11 cellular contexts compared by ENCODE assay signal in the genomic region with DNA sequence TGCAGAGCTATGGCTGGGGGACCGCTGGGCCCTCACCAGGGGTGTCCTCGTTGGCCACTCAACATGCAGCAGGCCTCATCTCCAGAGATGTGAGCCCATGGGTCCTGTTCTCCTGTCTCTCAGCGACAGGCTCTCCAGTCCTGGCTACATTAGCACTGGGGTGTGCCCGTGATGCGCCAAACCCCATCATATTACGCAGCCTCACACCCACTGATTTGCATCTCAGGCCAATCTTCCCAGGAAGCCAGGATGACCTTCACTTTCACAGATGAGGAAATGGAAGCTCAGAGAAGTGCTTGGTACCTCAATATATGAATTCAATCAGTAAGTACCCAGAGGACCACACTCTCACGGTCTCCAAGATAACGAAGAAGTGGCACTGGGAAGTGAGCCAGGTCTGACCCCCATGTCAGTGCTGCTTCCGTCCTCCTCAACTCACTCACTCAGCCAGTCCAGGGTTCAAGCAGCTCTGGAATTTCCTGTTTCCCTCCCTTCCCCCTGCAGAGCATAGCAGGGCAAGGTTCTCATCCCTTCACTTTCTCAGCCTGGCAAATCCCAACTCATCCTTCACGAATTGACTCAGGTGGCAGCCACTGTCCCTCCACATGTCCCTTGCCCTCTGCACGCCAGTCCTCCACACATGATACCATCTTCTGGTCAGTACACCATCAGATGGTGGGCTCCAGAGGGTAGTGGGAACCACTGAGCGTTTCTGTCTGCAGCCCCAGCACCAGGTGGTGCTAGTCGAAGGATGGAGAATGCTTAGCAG. TPM values are rescaled to one million over a fixed set of nuclear protein-coding genes. Genes with fewer than 3 reads are reported as not detected.
DNase-seq lines count a peak whose midpoint lies in the region; ATAC-seq, FAIRE-seq and TF ChIP-seq lines count a peak whose summit lies in the region.
"Had no signal": no experiment of that assay in that cellular context is flagged by ENCODE, and none has a peak within 500 bp of the region (broad histone marks: within the 10 kb centered on the region; RNA-seq: fewer than 3 reads in every experiment).

No MANE protein-coding gene starts in this region.

- DNase-seq in A673 (ENCODE audit: low spot score) (peak; percentile 34), HTR-8/SVneo (ENCODE audit: insufficient read length, low spot score) (peak; percentile 41), mammary epithelial cell (no peak), NCI-H748 treated with DMSO at 0.1 percent for 48 hours (lab: John Stamatoyannopoulos, UW) (no peak), left ventricle myocardium superior (no peak), activated T-cell treated with anti-CD3 and anti-CD28 coated beads for 4 hours (no peak)
- DNase-seq: activated CD4-positive, CD25-positive, alpha-beta regulatory T cell; COR-L47 had no signal

- POLR2A ChIA-PET in A673 (lab: Charles Lee; ENCODE audit: low non-redundant PET): interaction anchor here (0.5 kb wide), 1 partner anchor 34 kb away, joined by 3 read pairs; no protein-coding TSS in a partner anchor

- H3K36me3 ChIP-seq in A673 (ENCODE audit: insufficient read depth, low read length, poor library complexity, severe bottlenecking) (peaks cover 54% of the 10 kb centered on the region), mammary epithelial cell (ENCODE audit: insufficient read depth, low read length) (peaks cover 11% of the 10 kb centered on the region), mesodermal cell (ENCODE audit: control insufficient read depth, insufficient read depth, low read length) (peaks cover 77% of the 10 kb centered on the region)

- ATAC-seq in left ventricle myocardium superior (no peak), GM19397 (IDR thresholded peaks at IDR 0.05; ENCODE audit: unreplicated experiment) (no peak)
- ATAC-seq: K562 had no signal

- in situ Hi-C loops in mammary epithelial cell (cut with MboI; ENCODE audit: low sequenced_read_pairs in 2 of 2): no loop called here

- 81% methylated on average over 11 of the region's 13 CpGs for WGBS in mammary epithelial cell (ENCODE audit: low coverage, missing lambda C conversion rate)
- 85 to 89% methylated on average over 12 of the region's 13 CpGs for WGBS in mesodermal cell (ENCODE audit: insufficient coverage in 2 of 2), 2 experiments

- no peaks in the 10 kb centered on the region for H3K9me3 ChIP-seq in A673 (ENCODE audit: low read depth, low read length, poor library complexity, severe bottlenecking)
- H3K9me3 ChIP-seq in mammary epithelial cell (replicated peaks; ENCODE audit: insufficient read depth, low read length): no peaks in the 10 kb centered on the region
- no peaks in the 10 kb centered on the region for H3K9me3 ChIP-seq in mesodermal cell (ENCODE audit: control insufficient read depth, low read length)

- intact Hi-C loops in A673 (cut with micrococcal nuclease; ENCODE audit: unreplicated experiment): no loop called here
- intact Hi-C loops in mammary epithelial cell (cut with micrococcal nuclease): no loop called here
- intact Hi-C loops in left ventricle myocardium superior (cut with micrococcal nuclease): no loop called here

- dilution Hi-C loops in mammary epithelial cell (cut with HindIII; ENCODE audit: low sequenced_read_pairs): no loop called here

- CTCF ChIA-PET in A673 (lab: Charles Lee) (no interaction called here), mammary epithelial cell (lab: Charles Lee; ENCODE audit: low non-redundant PET) (no interaction called here)

- BruUV-seq in A673 (replicated peaks; lab: Mats Ljungman, UMichigan): no TSS peak
- no TSS peak for BruUV-seq in mammary epithelial cell (replicated peaks; lab: Mats Ljungman, UMichigan)

- H3K9ac ChIP-seq in mammary epithelial cell (ENCODE audit: insufficient read depth, low read length): no peak overlapping the region

- H3K4me3 ChIP-seq in A673 (ENCODE audit: low read depth, low read length, poor library complexity, severe bottlenecking): no peak overlapping the region
- no peak overlapping the region for H3K4me3 ChIP-seq in mammary epithelial cell (replicated peaks in 1 of 3; ENCODE audit: insufficient read depth in 1 of 3, low read depth in 2 of 3, low read length in 3 of 3)
- no peak overlapping the region for H3K4me3 ChIP-seq in mesodermal cell (ENCODE audit: extremely low read depth, insufficient read depth, low read length, poor library complexity, severe bottlenecking)
- H3K4me3 ChIP-seq: K562 had no signal

- H3K27me3 ChIP-seq in A673 (replicated peaks; ENCODE audit: insufficient read depth, low read depth, low read length, poor library complexity) (no peaks in the 10 kb centered on the region), mammary epithelial cell (ENCODE audit: insufficient read depth, low read length) (no peaks in the 10 kb centered on the region)

- no peaks in the 10 kb centered on the region for H4K20me1 ChIP-seq in mammary epithelial cell (ENCODE audit: insufficient read depth, low read length)

- H2AFZ ChIP-seq in mammary epithelial cell (ENCODE audit: low read depth, low read length): no peak overlapping the region

- H3K79me2 ChIP-seq in mammary epithelial cell (ENCODE audit: insufficient read depth, low read length): no peaks in the 10 kb centered on the region

- H3K27ac ChIP-seq in A673 (ENCODE audit: low read depth, low read length, poor library complexity, severe bottlenecking) (peak overlapping the region; percentile 66), mammary epithelial cell (ENCODE audit: insufficient read depth, low read depth, low read length) (peak overlapping the region; percentile 87), mesodermal cell (ENCODE audit: low read depth, low read length, severe bottlenecking) (peak overlapping the region; percentile 97)

- TF ChIP-seq CTCF in A673 (conservative IDR thresholded peaks at IDR 0.05; ENCODE audit: low read depth, low read length) (no peak), mammary epithelial cell (conservative IDR thresholded peaks at IDR 0.05 in 1 of 2, IDR thresholded peaks at IDR 0.05 in 1 of 2; ENCODE audit: extremely low read depth in 1 of 2, insufficient read depth in 1 of 2, low read depth in 1 of 2, low read length in 2 of 2) (no peak)

- H3K4me2 ChIP-seq in mammary epithelial cell (ENCODE audit: insufficient read depth, low read depth, low read length): peak overlapping the region; percentile 2

- peaks cover 19% of the 10 kb centered on the region for H3K4me1 ChIP-seq in A673 (ENCODE audit: insufficient read depth, low read length, poor library complexity, severe bottlenecking)
- peaks cover 52% of the 10 kb centered on the region for H3K4me1 ChIP-seq in mammary epithelial cell (ENCODE audit: insufficient read depth, low read length)
- H3K4me1 ChIP-seq in mesodermal cell (ENCODE audit: control insufficient read depth, insufficient read depth, low read length, poor library complexity, severe bottlenecking): peaks cover 53% of the 10 kb centered on the region

- FAIRE-seq in HTR-8/SVneo (lab: Jason Lieb, UNC): peak; percentile 83
- FAIRE-seq: K562 had no signal

RNA-seq across cellular contexts. Expression of gene EVA1B, which starts 28.9 kb away (rescaled TPM):
- total RNA-seq in A673 (2021) (6.2 and 8.4 TPM in 2 replicates), mammary epithelial cell (1 to 10 TPM; 9.2 to 10.0 TPM), left ventricle myocardium superior (10.8 TPM)
- polyA plus RNA-seq in mammary epithelial cell: 1.9 TPM
- not detected for polyA minus RNA-seq in mammary epithelial cell
- polyA plus RNA-seq in mesodermal cell (2013, experiment 1 of 2): 108 TPM
- 89.0 TPM for polyA plus RNA-seq in mesodermal cell (2013, experiment 2 of 2)

RNA-seq across cellular contexts. Expression of gene STK40, which starts 33.4 kb away (rescaled TPM):
- total RNA-seq in A673 (2021) (93.2 and 109 TPM in 2 replicates), mammary epithelial cell (10 to 100 TPM; 13.2 to 21.3 TPM), left ventricle myocardium superior (78.4 TPM)
- 10.5 TPM for polyA plus RNA-seq in mammary epithelial cell
- 50.5 TPM for polyA minus RNA-seq in mammary epithelial cell
- polyA plus RNA-seq in mesodermal cell (2013, experiment 1 of 2): 40.0 TPM
- 35.6 TPM for polyA plus RNA-seq in mesodermal cell (2013, experiment 2 of 2)

RNA-seq across cellular contexts. Expression of gene LSM10, which starts 45.4 kb away (rescaled TPM):
- total RNA-seq in A673 (2021) (60.7 and 68.0 TPM in 2 replicates), mammary epithelial cell (10 to 100 TPM; 10.8 to 34.9 TPM), left ventricle myocardium superior (58.7 TPM)
- polyA plus RNA-seq in mammary epithelial cell: 55.3 TPM
- polyA minus RNA-seq in mammary epithelial cell: 24.0 TPM
- polyA plus RNA-seq in mesodermal cell (2013, experiment 1 of 2): 39.4 TPM
- 36.1 TPM for polyA plus RNA-seq in mesodermal cell (2013, experiment 2 of 2)

RNA-seq across cellular contexts. Expression of gene SH3D21, which starts 46.2 kb away (rescaled TPM):
- 2.9 and 4.0 TPM in 2 replicates for total RNA-seq in A673 (2021)
- 10 to 100 TPM in 1 of 2 donors, 1 to 10 TPM in 1; 7.8 to 26.0 TPM for total RNA-seq in mammary epithelial cell
- 6.3 TPM for polyA plus RNA-seq in mammary epithelial cell
- polyA minus RNA-seq in mammary epithelial cell: 6.4 TPM
- 5.3 TPM for polyA plus RNA-seq in mesodermal cell (2013, experiment 1 of 2)
- polyA plus RNA-seq in mesodermal cell (2013, experiment 2 of 2): 5.3 TPM
- 1.1 TPM for total RNA-seq in left ventricle myocardium superior

Comparison
In these comparisons a context has a peak if more than half of its experiments do, and no peak if none do; other contexts are left out.
1. DNase-seq: peak in A673 (single experiment) and HTR-8/SVneo (single experiment); none in mammary epithelial cell (single experiment), NCI-H748 treated with DMSO at 0.1 percent for 48 hours (single experiment), left ventricle myocardium superior (single experiment) and activated T-cell treated with anti-CD3 and anti-CD28 coated beads for 4 hours (single experiment).
2. Peak in every context shown above with its lines, with median percentiles within 50 percentile points of each other: H3K27ac ChIP-seq.